ENCODE assay signal across 10 cellular contexts in genomic region chr1:94258873-94259331, GRCh38. TPM values are rescaled to one million over a fixed set of nuclear protein-coding genes. Genes with fewer than 3 reads are reported as not detected.
DNase-seq lines count a peak whose midpoint lies in the region; ATAC-seq, FAIRE-seq and TF ChIP-seq lines count a peak whose summit lies in the region.
"Had no signal": no experiment of that assay in that cellular context is flagged by ENCODE, and none has a peak within 500 bp of the region (broad histone marks: within the 10 kb centered on the region; RNA-seq: fewer than 3 reads in every experiment).

No MANE protein-coding gene starts in this region.

- no peak overlapping the region for H3K27ac ChIP-seq in right cardiac atrium (ENCODE audit: low read length)
- peak overlapping the region in 1 of 4 donors; percentile 27 for H3K27ac ChIP-seq in transverse colon

- H3K4me1 ChIP-seq in right cardiac atrium (ENCODE audit: control insufficient read depth, insufficient read depth, low read length) (peaks cover 2% of the 10 kb centered on the region), transverse colon (peaks cover 0 to 5% (median 0%) of the 10 kb centered on the region in 4 donors)

- no peaks in the 10 kb centered on the region for H3K27me3 ChIP-seq in right cardiac atrium (ENCODE audit: control insufficient read depth, insufficient read depth)
- no peaks in the 10 kb centered on the region for H3K27me3 ChIP-seq in transverse colon

- no peak for TF ChIP-seq POLR2A in transverse colon (IDR thresholded peaks at IDR 0.05)

- ATAC-seq in right cardiac atrium = peak; percentile 79 to 93
- ATAC-seq in activated T-helper 17 cell treated with anti-CD3 and anti-CD28 coated beads, Interleukin-2, amount 50 U/mL, for 72 hours (replicated peaks) = no peak
- ATAC-seq: naive thymus-derived CD8-positive, alpha-beta T cell had no signal

- in situ Hi-C loops in astrocyte of the cerebellum (cut with HindIII; ENCODE audit: low sequenced_read_pairs) (no loop called here), transverse colon (cut with MboI; ENCODE audit: low pct_ligation_motif_present in 1 of 4, low pct_unique_long_range_greater_than_20kb in 1 of 4, low sequenced_read_pairs in 3 of 4) (no loop called here)

- no peak for FAIRE-seq in GM19239 (lab: Jason Lieb, UNC)

- no peak overlapping the region for H3K4me3 Mint-ChIP-seq in activated T-helper 17 cell treated with anti-CD3 and anti-CD28 coated beads, Interleukin-2, amount 50 U/mL, for 72 hours
- H3K4me3 Mint-ChIP-seq: naive thymus-derived CD8-positive, alpha-beta T cell had no signal

- no peaks in the 10 kb centered on the region for H3K9me3 Mint-ChIP-seq in activated T-helper 17 cell treated with anti-CD3 and anti-CD28 coated beads, Interleukin-2, amount 50 U/mL, for 72 hours
- H3K9me3 Mint-ChIP-seq: naive thymus-derived CD8-positive, alpha-beta T cell had no signal

- no peaks in the 10 kb centered on the region for H3K4me1 Mint-ChIP-seq in activated T-helper 17 cell treated with anti-CD3 and anti-CD28 coated beads, Interleukin-2, amount 50 U/mL, for 72 hours
- H3K4me1 Mint-ChIP-seq: naive thymus-derived CD8-positive, alpha-beta T cell had no signal

- H3K27me3 Mint-ChIP-seq in activated T-helper 17 cell treated with anti-CD3 and anti-CD28 coated beads, Interleukin-2, amount 50 U/mL, for 72 hours = peaks cover 23% of the 10 kb centered on the region

- H3K4me3 ChIP-seq in astrocyte of the cerebellum (ENCODE audit: low read depth, low read length) (no peak overlapping the region), right cardiac atrium (ENCODE audit: low read length) (no peak overlapping the region), transverse colon (no peak overlapping the region)
- H3K4me3 ChIP-seq: dorsolateral prefrontal cortex had no signal

- H3K36me3 ChIP-seq in transverse colon = no peaks in the 10 kb centered on the region

- no peak overlapping the region for H3K27ac Mint-ChIP-seq in activated T-helper 17 cell treated with anti-CD3 and anti-CD28 coated beads, Interleukin-2, amount 50 U/mL, for 72 hours
- H3K27ac Mint-ChIP-seq: naive thymus-derived CD8-positive, alpha-beta T cell had no signal

- TF ChIP-seq CTCF in astrocyte of the cerebellum (IDR thresholded peaks at IDR 0.05; ENCODE audit: low read depth, low read length, missing control alignments) (no peak), transverse colon (IDR thresholded peaks at IDR 0.05) (no peak)

- H3K36me3 Mint-ChIP-seq in activated T-helper 17 cell treated with anti-CD3 and anti-CD28 coated beads, Interleukin-2, amount 50 U/mL, for 72 hours (ENCODE audit: low read depth) = no peaks in the 10 kb centered on the region
- H3K36me3 Mint-ChIP-seq: naive thymus-derived CD8-positive, alpha-beta T cell had no signal

- intact Hi-C loops in right cardiac atrium (cut with DNase I) = no loop called here
- intact Hi-C loops in transverse colon (cut with DNase I; ENCODE audit: low total_unique reads) = no loop called here

- DNase-seq in HS-5 (ENCODE audit: low read depth) = peak; percentile 84
- peak; percentile 87 for DNase-seq in astrocyte of the cerebellum (ENCODE audit: low read depth)
- DNase-seq in right cardiac atrium = peak; percentile 62 to 69 (median 64)
- DNase-seq in transverse colon = peak; percentile 26
- no peak for DNase-seq in NCI-H2227 (lab: John Stamatoyannopoulos, UW; ENCODE audit: unreplicated experiment)
- no peak for DNase-seq in GM19239 (ENCODE audit: insufficient read length, low spot score)
- DNase-seq: naive thymus-derived CD8-positive, alpha-beta T cell; NCI-H2171 treated with DMSO at 0.1 percent for 48 hours had no signal

- no peak for TF ChIP-seq EP300 in transverse colon (IDR thresholded peaks at IDR 0.05; ENCODE audit: low read depth)

- no peaks in the 10 kb centered on the region for H3K9me3 ChIP-seq in right cardiac atrium (ENCODE audit: control insufficient read depth, low read length)
- H3K9me3 ChIP-seq in transverse colon = no peaks in the 10 kb centered on the region

RNA-seq across cellular contexts. Expression of gene ARHGAP29, which starts 21.5 kb away (rescaled TPM):
- total RNA-seq in right cardiac atrium = 10 to 100 TPM; 22.1 to 31.1 (median 30.3) TPM
- polyA plus RNA-seq in right cardiac atrium = 11.0 TPM
- total RNA-seq in transverse colon = 1 to 10 TPM; 4.1 to 8.9 (median 5.4) TPM
- total RNA-seq in activated T-helper 17 cell treated with anti-CD3 and anti-CD28 coated beads, Interleukin-2, amount 50 U/mL, for 72 hours = not detected
- total RNA-seq: naive thymus-derived CD8-positive, alpha-beta T cell had no signal
- polyA plus RNA-seq: naive thymus-derived CD8-positive, alpha-beta T cell had no signal

Comparison
In these comparisons a context has a peak if more than half of its experiments do, and no peak if none do; other contexts are left out.
1. DNase-seq: peak in HS-5 (single experiment), astrocyte of the cerebellum (single experiment), right cardiac atrium (3 of 3) and transverse colon (single experiment); none in NCI-H2227 (single experiment) and GM19239 (single experiment).
2. RNA of gene ARHGAP29, which starts 21.5 kb away (total RNA-seq): 22.1 to 31.1 TPM in right cardiac atrium and 4.1 to 8.9 TPM in transverse colon; not detected in activated T-helper 17 cell treated with anti-CD3 and anti-CD28 coated beads, Interleukin-2, amount 50 U/mL, for 72 hours; every median in the first group is over 4 times any median in the second.